ENCODE assay signal across 8 cellular contexts in genomic region chr10:96124230-96125141, GRCh38. TPM values are rescaled to one million over a fixed set of nuclear protein-coding genes. Genes with fewer than 3 reads are reported as not detected.
DNase-seq lines count a peak whose midpoint lies in the region; ATAC-seq, FAIRE-seq and TF ChIP-seq lines count a peak whose summit lies in the region.

No MANE protein-coding gene starts in this region.

- peaks cover 2 to 6% of the 10 kb centered on the region in 2 donors for H3K36me3 Mint-ChIP-seq in CD4-positive, alpha-beta memory T cell

- H3K4me1 ChIP-seq in CD4-positive, alpha-beta memory T cell (ENCODE audit: insufficient read depth, low read length): peaks cover 4% of the 10 kb centered on the region

- TF ChIP-seq POLR2A in GM12891 (IDR thresholded peaks at IDR 0.05; ENCODE audit: low read depth, low read length): no peak

- POLR2A ChIA-PET in CD4-positive, alpha-beta memory T cell (lab: Charles Lee; ENCODE audit: partially characterized antibody): interaction anchor here (1.2 kb wide), 1 partner anchor 34 kb away, joined by 4 read pairs; no protein-coding TSS in a partner anchor

- in situ Hi-C loops in brain microvascular endothelial cell (cut with HindIII; ENCODE audit: low pct_ligation_motif_present, low sequenced_read_pairs): no loop called here

- H3K4me3 ChIP-seq in brain microvascular endothelial cell (ENCODE audit: low read depth, low read length): peak overlapping the region; percentile 41
- H3K4me3 ChIP-seq in CD4-positive, alpha-beta memory T cell (ENCODE audit: low read length in 2 of 2): no peak overlapping the region

- H3K4me3 Mint-ChIP-seq in CD4-positive, alpha-beta memory T cell: no peak overlapping the region

- ATAC-seq in HG02884 (IDR thresholded peaks at IDR 0.05; ENCODE audit: unreplicated experiment) (no peak), GM18873 (IDR thresholded peaks at IDR 0.05; ENCODE audit: low FRiP score, unreplicated experiment) (no peak)

- peaks cover 0 to 16% (median 9%) of the 10 kb centered on the region in 8 donors for H3K9me3 Mint-ChIP-seq in CD4-positive, alpha-beta memory T cell

- H3K4me1 Mint-ChIP-seq in CD4-positive, alpha-beta memory T cell: peaks cover 0 to 5% (median 3%) of the 10 kb centered on the region in 4 donors

- no peak overlapping the region for H3K27ac ChIP-seq in brain microvascular endothelial cell
- H3K27ac ChIP-seq in CD4-positive, alpha-beta memory T cell (ENCODE audit: low read depth, low read length): no peak overlapping the region

- no peak overlapping the region for H3K27ac Mint-ChIP-seq in CD4-positive, alpha-beta memory T cell

- peaks cover 47 to 58% of the 10 kb centered on the region in 2 donors for H3K27me3 Mint-ChIP-seq in CD4-positive, alpha-beta memory T cell

- CTCF ChIA-PET in CD4-positive, alpha-beta memory T cell (lab: Charles Lee; ENCODE audit: partially characterized antibody): no interaction called here

- intact Hi-C loops in CD4-positive, alpha-beta memory T cell (cut with micrococcal nuclease): no loop called here

- H3K36me3 ChIP-seq in brain microvascular endothelial cell (replicated peaks): no peaks in the 10 kb centered on the region
- H3K36me3 ChIP-seq in CD4-positive, alpha-beta memory T cell (ENCODE audit: insufficient read depth, low read length): no peaks in the 10 kb centered on the region

- no peaks in the 10 kb centered on the region for H3K27me3 ChIP-seq in brain microvascular endothelial cell (replicated peaks)
- H3K27me3 ChIP-seq in CD4-positive, alpha-beta memory T cell (ENCODE audit: insufficient read depth, low read length): peaks cover 18% of the 10 kb centered on the region

- no peak for TF ChIP-seq CTCF in brain microvascular endothelial cell (IDR thresholded peaks at IDR 0.05; ENCODE audit: low read depth, low read length, missing control alignments)

- H3K9me3 ChIP-seq in CD4-positive, alpha-beta memory T cell (ENCODE audit: control insufficient read depth in 1 of 2, low read length in 2 of 2): no peaks in the 10 kb centered on the region

- FAIRE-seq in GM12891 (lab: Jason Lieb, UNC): peak; percentile 91

- DNase-seq in GM12891 (ENCODE audit: insufficient read length, low spot score) (no peak), NCI-H2029 treated with DMSO at 0.1 percent for 48 hours (lab: John Stamatoyannopoulos, UW) (peak; percentile 59), brain microvascular endothelial cell (peak; percentile 29), lung microvascular endothelial cell (ENCODE audit: low read depth in 2 of 2) (peak; percentile 10 to 37)
- DNase-seq in stimulated activated CD4-positive, alpha-beta T cell treated with anti-CD3 and anti-CD28 coated beads, Interleukin-15, amount 100 ng/mL, for 24 hours: no peak
- no peak for DNase-seq in CD4-positive, alpha-beta memory T cell

TF ChIP-seq in GM12891, 5 proteins besides CTCF, POLR2A, EP300 and RAD21:
- TF ChIP-seq TAF1 (IDR thresholded peaks at IDR 0.05; ENCODE audit: low read depth, low read length): no peak
- no peak for TF ChIP-seq POLR2AphosphoS5 (IDR thresholded peaks at IDR 0.05; ENCODE audit: low read depth, low read length)
- no peak for TF ChIP-seq POU2F2 (IDR thresholded peaks at IDR 0.05; ENCODE audit: low read depth, low read length)
- TF ChIP-seq PAX5 (IDR thresholded peaks at IDR 0.05; ENCODE audit: insufficient read depth, low read length, severe bottlenecking): no peak
- no peak for TF ChIP-seq SPI1 (IDR thresholded peaks at IDR 0.05; ENCODE audit: low read depth, low read length)

RNA-seq across cellular contexts. Expression of gene ZNF518A, which starts 5.6 kb away (rescaled TPM):
- 7.1 TPM for polyA plus RNA-seq in GM12891 (2012; ENCODE audit: low read depth, missing spikeins)
- 7.8 and 12.1 TPM in 2 replicates for total RNA-seq in lung microvascular endothelial cell
- total RNA-seq in CD4-positive, alpha-beta memory T cell: 10 to 100 TPM; 22.4 to 24.0 TPM
- 10 to 100 TPM; 11.1 to 12.4 TPM for polyA plus RNA-seq in CD4-positive, alpha-beta memory T cell

Comparison
In these comparisons a context has a peak if more than half of its experiments do, and no peak if none do; other contexts are left out.
1. DNase-seq: peak in NCI-H2029 treated with DMSO at 0.1 percent for 48 hours (single experiment), brain microvascular endothelial cell (single experiment) and lung microvascular endothelial cell (2 of 2); none in GM12891 (single experiment), stimulated activated CD4-positive, alpha-beta T cell treated with anti-CD3 and anti-CD28 coated beads, Interleukin-15, amount 100 ng/mL, for 24 hours (single experiment) and CD4-positive, alpha-beta memory T cell (0 of 5).